Comparison of ENCODE assay signal across 24 cellular contexts in genomic region chr22:28768701-28769393, GRCh38.
"Had no signal": no experiment of that assay in that cellular context is flagged by ENCODE, and none has a peak within 500 bp of the region (broad histone marks: within the 10 kb centered on the region; RNA-seq: fewer than 3 reads in every experiment).

No MANE protein-coding gene starts in this region.

- DNase-seq: activated CD4-positive, alpha-beta T cell treated with anti-CD3 and anti-CD28 coated beads, Interleukin-2, amount 50 U/mL, for 48 hours; activated CD8-positive, alpha-beta memory T cell treated with anti-CD3 and anti-CD28 coated beads, Interleukin-2, amount 10 ng/mL, durations not matched to agents 7 days and 5 days; activated gamma-delta T cell; activated naive CD4-positive, alpha-beta T cell treated with anti-CD3 and anti-CD28 coated beads, Interleukin-2, amount 50 U/mL, for 16 hours; activated naive CD8-positive, alpha-beta T cell treated with anti-CD3 and anti-CD28 coated beads, Interleukin-2, amount 50 U/mL, for 24 hours; activated T-cell treated with anti-CD3 and anti-CD28 coated beads for 4 hours; dermis blood vessel endothelial cell; effector CD8-positive, alpha-beta T cell; head of caudate nucleus; islet precursor cell; left cardiac atrium; mesenchymal stem cell; naive B cell; retina; stimulated activated CD4-positive, alpha-beta T cell treated with anti-CD3 and anti-CD28 coated beads, Interleukin-2, amount 100 ng/mL, for 48 hours; stimulated activated naive CD4-positive, alpha-beta T cell; T-helper 1 cell; upper lobe of right lung; WERI-Rb-1 had no signal

- H3K27ac Mint-ChIP-seq: activated CD8-positive, alpha-beta memory T cell treated with anti-CD3 and anti-CD28 coated beads, Interleukin-2, amount 10 ng/mL, durations not matched to agents 7 days and 5 days; activated naive CD8-positive, alpha-beta T cell treated with anti-CD3 and anti-CD28 coated beads, Interleukin-2, amount 50 U/mL, for 24 hours; activated T-helper 1 cell treated with anti-CD3 and anti-CD28 coated beads, Interleukin-12 subunit alpha, Interleukin-12 subunit beta, Interleukin-2, Interleukin-4 antibody, amounts not matched to agents 30 ng/mL and 10 ng/mL and 1 ng/mL, durations not matched to agents 14 hours and 24 hours and 36 hours; brain; progenitor cell of endocrine pancreas had no signal

- H3K4me3 Mint-ChIP-seq: activated CD8-positive, alpha-beta memory T cell treated with anti-CD3 and anti-CD28 coated beads, Interleukin-2, amount 10 ng/mL, durations not matched to agents 7 days and 5 days; activated naive CD8-positive, alpha-beta T cell treated with anti-CD3 and anti-CD28 coated beads, Interleukin-2, amount 50 U/mL, for 24 hours; activated T-helper 1 cell treated with anti-CD3 and anti-CD28 coated beads, Interleukin-12 subunit alpha, Interleukin-12 subunit beta, Interleukin-2, Interleukin-4 antibody, amounts not matched to agents 30 ng/mL and 10 ng/mL and 1 ng/mL, durations not matched to agents 14 hours and 24 hours and 36 hours had no signal

- H3K36me3 ChIP-seq: gastroesophageal sphincter, thoracic aorta, upper lobe of right lung, WERI-Rb-1 had no signal

- H3K27me3 Mint-ChIP-seq: activated naive CD8-positive, alpha-beta T cell treated with anti-CD3 and anti-CD28 coated beads, Interleukin-2, amount 50 U/mL, for 24 hours; naive B cell; progenitor cell of endocrine pancreas had no signal

- ATAC-seq: activated CD8-positive, alpha-beta memory T cell treated with anti-CD3 and anti-CD28 coated beads, Interleukin-2, amount 10 ng/mL, durations not matched to agents 7 days and 5 days; activated naive CD8-positive, alpha-beta T cell treated with anti-CD3 and anti-CD28 coated beads, Interleukin-2, amount 50 U/mL, for 24 hours; gastroesophageal sphincter; left cardiac atrium; upper lobe of right lung had no signal

- H3K4me3 ChIP-seq: gastroesophageal sphincter, thoracic aorta, upper lobe of right lung had no signal

- H3K27me3 ChIP-seq: gastroesophageal sphincter, upper lobe of right lung had no signal

- H3K27ac ChIP-seq: gastroesophageal sphincter, thoracic aorta, upper lobe of right lung, WERI-Rb-1 had no signal

- H3K9me3 Mint-ChIP-seq: activated naive CD8-positive, alpha-beta T cell treated with anti-CD3 and anti-CD28 coated beads, Interleukin-2, amount 50 U/mL, for 24 hours had no signal

- H3K9me3 ChIP-seq: gastroesophageal sphincter, thoracic aorta, upper lobe of right lung had no signal
